Comparison of ENCODE assay signal across 7 cellular contexts in genomic region chr1:235011599-235012435, GRCh38.
DNase-seq lines count a peak whose midpoint lies in the region; ATAC-seq and TF ChIP-seq lines count a peak whose summit lies in the region.

No MANE protein-coding gene starts in this region.

- peak overlapping the region; percentile 60 to 80 (median 63) for H3K27ac ChIP-seq in Peyer's patch
- H3K27ac ChIP-seq in sigmoid colon, result peak overlapping the region in 3 of 4 donors; percentile 1 to 47 (median 43)

- H3K9me3 ChIP-seq in Peyer's patch (no peaks in the 10 kb centered on the region), sigmoid colon (no peaks in the 10 kb centered on the region)

- H3K4me3 ChIP-seq in Peyer's patch, result peak overlapping the region in 2 of 4 donors; percentile 0 to 15
- H3K4me3 ChIP-seq in fibroblast of the aortic adventitia (ENCODE audit: low read depth, low read length), result no peak overlapping the region
- no peak overlapping the region for H3K4me3 ChIP-seq in sigmoid colon

- ATAC-seq in GM18861 (IDR thresholded peaks at IDR 0.05; ENCODE audit: unreplicated experiment) (peak; percentile 55), HG02981 (IDR thresholded peaks at IDR 0.05; ENCODE audit: unreplicated experiment) (peak; percentile 71)

- no peak for TF ChIP-seq POLR2A in Peyer's patch (IDR thresholded peaks at IDR 0.05)
- TF ChIP-seq POLR2A in sigmoid colon (IDR thresholded peaks at IDR 0.05), result no peak

- peak in 2 of 3 donors; percentile 89 to 94 for DNase-seq in Peyer's patch
- DNase-seq in activated T-helper 1 cell treated with Interleukin-2 at 50 U/mL for 16 hours (ENCODE audit: low read depth), result peak; percentile 85
- DNase-seq in fibroblast of the aortic adventitia (ENCODE audit: low read depth), result peak; percentile 98
- DNase-seq in sigmoid colon, result peak; percentile 86
- no peak for DNase-seq in NCI-H526 treated with DMSO at 0.1 percent for 48 hours (lab: John Stamatoyannopoulos, UW)

- intact Hi-C loops in sigmoid colon (cut with DNase I), result no loop called here

- H3K4me1 ChIP-seq in Peyer's patch (peaks cover 0 to 11% (median 5%) of the 10 kb centered on the region in 4 donors), sigmoid colon (peaks cover 0 to 5% (median 0%) of the 10 kb centered on the region in 4 donors)

- H3K36me3 ChIP-seq in Peyer's patch (no peaks in the 10 kb centered on the region), sigmoid colon (no peaks in the 10 kb centered on the region)

- TF ChIP-seq CTCF in Peyer's patch (IDR thresholded peaks at IDR 0.05), result no peak
- TF ChIP-seq CTCF in fibroblast of the aortic adventitia (IDR thresholded peaks at IDR 0.05; ENCODE audit: insufficient read depth, low read length), result no peak
- no peak for TF ChIP-seq CTCF in sigmoid colon (IDR thresholded peaks at IDR 0.05)

- 45 to 76% methylated on average over 22 of the region's 22 CpGs for WGBS in sigmoid colon, 2 donors

- no peak for TF ChIP-seq EP300 in sigmoid colon (IDR thresholded peaks at IDR 0.05)

- H3K27me3 ChIP-seq in Peyer's patch, result no peaks in the 10 kb centered on the region
- H3K27me3 ChIP-seq in sigmoid colon, result no peaks in the 10 kb centered on the region
